11 cellular contexts compared by ENCODE assay signal in genomic region chr12:106987846-106988245, GRCh38. TPM values are rescaled to one million over a fixed set of nuclear protein-coding genes. Genes with fewer than 3 reads are reported as not detected.
DNase-seq lines count a peak whose midpoint lies in the region; ATAC-seq and TF ChIP-seq lines count a peak whose summit lies in the region.
"Had no signal": no experiment of that assay in that cellular context is flagged by ENCODE, and none has a peak within 500 bp of the region (broad histone marks: within the 10 kb centered on the region; RNA-seq: fewer than 3 reads in every experiment).

No MANE protein-coding gene starts in this region.

- H3K9me3 ChIP-seq in stomach: no peaks in the 10 kb centered on the region

- H3K27me3 ChIP-seq in stomach: no peaks in the 10 kb centered on the region

- peak overlapping the region; percentile 84 for H3K27ac ChIP-seq in VCaP
- peak overlapping the region; percentile 43 to 97 (median 95) for H3K27ac ChIP-seq in stomach

- peaks cover 23% of the 10 kb centered on the region for H3K36me3 Mint-ChIP-seq in activated CD8-positive, alpha-beta memory T cell treated with anti-CD3 and anti-CD28 coated beads, Interleukin-2, amount 10 ng/mL, durations not matched to agents 7 days and 5 days

- CTCF ChIA-PET in activated CD8-positive, alpha-beta memory T cell treated with anti-CD3 and anti-CD28 coated beads, Interleukin-2, amount 10 ng/mL, durations not matched to agents 7 days and 5 days (lab: Charles Lee): interaction anchor here (1.5 kb wide), 1 partner anchor 630 kb away, joined by 3 read pairs; the partner anchor contains the start of gene POLR3B

- no peak for ATAC-seq in activated CD8-positive, alpha-beta memory T cell treated with anti-CD3 and anti-CD28 coated beads, Interleukin-2, amount 10 ng/mL, durations not matched to agents 7 days and 5 days
- no peak for ATAC-seq in sciatic nerve

- peaks cover 0 to 17% (median 11%) of the 10 kb centered on the region in 4 donors for H3K36me3 ChIP-seq in stomach

- no peak for DNase-seq in activated CD8-positive, alpha-beta memory T cell treated with anti-CD3 and anti-CD28 coated beads, Interleukin-2, amount 10 ng/mL, durations not matched to agents 7 days and 5 days
- DNase-seq in activated CD8-positive, alpha-beta memory T cell treated with anti-CD3 and anti-CD28 coated beads for 24 hours: no peak
- DNase-seq in iPS-NIHi11 (ENCODE audit: low spot score): peak; percentile 9
- peak; percentile 44 for DNase-seq in stomach
- no peak for DNase-seq in HPDE6-E6E7 (ENCODE audit: extremely low spot score)
- no peak for DNase-seq in NCI-H446 treated with DMSO at 0.1 percent for 48 hours (lab: John Stamatoyannopoulos, UW)
- DNase-seq in sciatic nerve (ENCODE audit: low spot score): no peak
- DNase-seq: left colon; stimulated activated CD4-positive, alpha-beta T cell treated with anti-CD3 and anti-CD28 coated beads, Interleukin-2, amount 100 ng/mL, for 24 hours; T-helper 9 cell had no signal

- H3K4me3 Mint-ChIP-seq in activated CD8-positive, alpha-beta memory T cell treated with anti-CD3 and anti-CD28 coated beads, Interleukin-2, amount 10 ng/mL, durations not matched to agents 7 days and 5 days: peak overlapping the region; percentile 89

- TF ChIP-seq POLR2A in stomach (IDR thresholded peaks at IDR 0.05): no peak

- H3K4me1 Mint-ChIP-seq in activated CD8-positive, alpha-beta memory T cell treated with anti-CD3 and anti-CD28 coated beads, Interleukin-2, amount 10 ng/mL, durations not matched to agents 7 days and 5 days: peaks cover 29% of the 10 kb centered on the region

- peak overlapping the region in 1 of 4 donors; percentile 67 for H3K4me3 ChIP-seq in stomach

- no peak overlapping the region for H3K27ac Mint-ChIP-seq in activated CD8-positive, alpha-beta memory T cell treated with anti-CD3 and anti-CD28 coated beads, Interleukin-2, amount 10 ng/mL, durations not matched to agents 7 days and 5 days

- H3K27me3 Mint-ChIP-seq in activated CD8-positive, alpha-beta memory T cell treated with anti-CD3 and anti-CD28 coated beads, Interleukin-2, amount 10 ng/mL, durations not matched to agents 7 days and 5 days: no peaks in the 10 kb centered on the region

- H3K4me1 ChIP-seq in stomach: peaks cover 27 to 57% (median 44%) of the 10 kb centered on the region in 4 donors

- H3K9me3 Mint-ChIP-seq in activated CD8-positive, alpha-beta memory T cell treated with anti-CD3 and anti-CD28 coated beads, Interleukin-2, amount 10 ng/mL, durations not matched to agents 7 days and 5 days (ENCODE audit: low read depth): peaks cover 4% of the 10 kb centered on the region

- TF ChIP-seq CTCF in VCaP (conservative IDR thresholded peaks at IDR 0.05): no peak
- TF ChIP-seq CTCF in stomach (IDR thresholded peaks at IDR 0.05): no peak

- 38 to 57% (median 44%) methylated on average over 6 of the region's 6 CpGs for WGBS in stomach, 5 donors

- intact Hi-C loops in stomach (cut with DNase I; ENCODE audit: low total_unique reads) (no loop called here), sciatic nerve (cut with DNase I) (no loop called here)

- no peak for TF ChIP-seq EP300 in stomach (IDR thresholded peaks at IDR 0.05)

RNA-seq across cellular contexts. Expression of gene MTERF2, which starts 0.9 kb away (rescaled TPM):
- 1 to 10 TPM; 5.6 to 6.9 TPM for total RNA-seq in activated CD8-positive, alpha-beta memory T cell treated with anti-CD3 and anti-CD28 coated beads, Interleukin-2, amount 10 ng/mL, durations not matched to agents 7 days and 5 days
- total RNA-seq in stomach: 10 to 100 TPM; 15.2 to 32.5 (median 17.1) TPM
- polyA plus RNA-seq in stomach: 10 to 100 TPM in 2 of 3 donors, 1 to 10 TPM in 1; 9.0 to 18.8 (median 13.9) TPM
- 15.2 TPM for total RNA-seq in sciatic nerve

RNA-seq across cellular contexts. Expression of gene TMEM263, which starts 32.1 kb away (rescaled TPM):
- 10 to 100 TPM; 18.9 to 28.8 TPM for total RNA-seq in activated CD8-positive, alpha-beta memory T cell treated with anti-CD3 and anti-CD28 coated beads, Interleukin-2, amount 10 ng/mL, durations not matched to agents 7 days and 5 days
- total RNA-seq in stomach (100 to 1,000 TPM in 2 of 5 donors, 10 to 100 TPM in 3; 26.8 to 108 (median 36.7) TPM), sciatic nerve (44.0 TPM)
- polyA plus RNA-seq in stomach: 10 to 100 TPM; 12.9 to 32.1 (median 21.1) TPM

Comparison
In these comparisons a context has a peak if more than half of its experiments do, and no peak if none do; other contexts are left out.
1. DNase-seq: peak in iPS-NIHi11 (single experiment) and stomach (single experiment); none in activated CD8-positive, alpha-beta memory T cell treated with anti-CD3 and anti-CD28 coated beads, Interleukin-2, amount 10 ng/mL, durations not matched to agents 7 days and 5 days (single experiment), activated CD8-positive, alpha-beta memory T cell treated with anti-CD3 and anti-CD28 coated beads for 24 hours (single experiment), HPDE6-E6E7 (single experiment), NCI-H446 treated with DMSO at 0.1 percent for 48 hours (single experiment) and sciatic nerve (single experiment).